ENCODE assay signal across 12 cellular contexts in the genomic region with DNA sequence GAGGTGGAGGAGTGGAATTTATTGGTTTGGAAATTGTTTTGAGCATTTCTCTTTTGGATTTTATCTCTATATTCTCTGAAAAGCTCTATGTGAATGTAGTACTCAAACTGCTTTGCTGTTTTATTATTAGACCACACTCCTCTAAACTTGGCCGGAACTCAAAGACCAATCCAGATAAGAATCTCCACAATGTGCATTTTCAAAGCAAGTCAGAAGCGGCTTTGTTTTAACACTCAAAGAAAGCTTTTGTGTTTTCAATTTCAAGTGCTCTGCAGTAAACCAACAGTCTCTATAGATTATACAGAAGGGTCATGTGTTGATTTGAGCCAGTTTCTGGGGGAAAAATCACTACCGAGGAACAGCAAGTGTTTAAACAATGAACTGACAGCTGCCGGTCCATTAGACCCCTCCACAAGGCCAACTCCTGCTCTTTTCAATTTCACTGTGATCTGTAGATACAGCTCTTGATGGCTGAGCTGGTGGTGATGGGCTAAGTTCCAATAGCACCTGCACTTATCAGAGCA.
A peak's percentile ranks its signal among the peaks of the same experiment; 100 is the strongest.
DNase-seq lines count a peak whose midpoint lies in the region; ATAC-seq, FAIRE-seq and TF ChIP-seq lines count a peak whose summit lies in the region.
"Had no signal": no experiment of that assay in that cellular context is flagged by ENCODE, and none has a peak within 500 bp of the region (broad histone marks: within the 10 kb centered on the region; RNA-seq: fewer than 3 reads in every experiment).

No MANE protein-coding gene starts in this region.

- FAIRE-seq in islet of Langerhans (lab: Jason Lieb, UNC): peak; percentile 53
- FAIRE-seq: TTC549 had no signal

- H3K4me3 ChIP-seq in A673 (ENCODE audit: low read depth, low read length, poor library complexity, severe bottlenecking) (no peak overlapping the region), body of pancreas (no peak overlapping the region), uterus (no peak overlapping the region)

- H3K27me3 ChIP-seq in A673 (replicated peaks; ENCODE audit: insufficient read depth, low read depth, low read length, poor library complexity) (peaks cover 3% of the 10 kb centered on the region), body of pancreas (no peaks in the 10 kb centered on the region), uterus (no peaks in the 10 kb centered on the region)

- POLR2A ChIA-PET in A673 (lab: Charles Lee; ENCODE audit: low non-redundant PET): no interaction called here

- CTCF ChIA-PET in A673 (lab: Charles Lee): no interaction called here

- 0 to 1% methylated on average over 4 of the region's 4 CpGs for WGBS in body of pancreas, 2 donors

- peak; percentile 4 for DNase-seq in A673 (ENCODE audit: low spot score)
- DNase-seq in RPMI7951 (ENCODE audit: low read depth): peak; percentile 21
- no peak for DNase-seq in body of pancreas
- DNase-seq in NCI-H1436 (lab: John Stamatoyannopoulos, UW): no peak
- no peak for DNase-seq in uterus
- DNase-seq: activated CD8-positive, alpha-beta memory T cell treated with anti-CD3 and anti-CD28 coated beads for 24 hours; activated naive CD4-positive, alpha-beta T cell treated with anti-CD3 and anti-CD28 coated beads, Interleukin-2, amount 10 ng/mL, durations not matched to agents 7 days and 5 days; cerebellar nuclear complex had no signal

- no TSS peak for BruUV-seq in A673 (replicated peaks; lab: Mats Ljungman, UMichigan)

- no peaks in the 10 kb centered on the region for H3K36me3 ChIP-seq in A673 (ENCODE audit: insufficient read depth, low read length, poor library complexity, severe bottlenecking)
- no peaks in the 10 kb centered on the region for H3K36me3 ChIP-seq in KOPT-K1 (ENCODE audit: insufficient read depth, low read length)
- H3K36me3 ChIP-seq in body of pancreas (replicated peaks in 1 of 2; ENCODE audit: insufficient read depth in 1 of 2, low read depth in 2 of 2): no peaks in the 10 kb centered on the region
- H3K36me3 ChIP-seq in uterus: no peaks in the 10 kb centered on the region

- no peak for ATAC-seq in body of pancreas
- no peak for ATAC-seq in GM21737 (IDR thresholded peaks at IDR 0.05; ENCODE audit: unreplicated experiment)

- H3K27ac ChIP-seq in A673 (ENCODE audit: low read depth, low read length, poor library complexity, severe bottlenecking): no peak overlapping the region
- peak overlapping the region; percentile 34 for H3K27ac ChIP-seq in KOPT-K1 (ENCODE audit: low read depth, low read length, poor library complexity, severe bottlenecking)
- H3K27ac ChIP-seq in body of pancreas: no peak overlapping the region
- H3K27ac ChIP-seq in uterus: no peak overlapping the region

- H3K4me1 ChIP-seq in A673 (ENCODE audit: insufficient read depth, low read length, poor library complexity, severe bottlenecking) (no peaks in the 10 kb centered on the region), body of pancreas (no peaks in the 10 kb centered on the region), uterus (no peaks in the 10 kb centered on the region)

- no peak for TF ChIP-seq POLR2A in body of pancreas (IDR thresholded peaks at IDR 0.05)
- no peak for TF ChIP-seq POLR2A in uterus (IDR thresholded peaks at IDR 0.05)

- intact Hi-C loops in A673 (cut with micrococcal nuclease; ENCODE audit: unreplicated experiment): no loop called here
- intact Hi-C loops in body of pancreas (cut with DNase I): no loop called here
- intact Hi-C loops in uterus (cut with DNase I; ENCODE audit: low total_unique reads): no loop called here

- TF ChIP-seq CTCF in A673 (conservative IDR thresholded peaks at IDR 0.05; ENCODE audit: low read depth, low read length) (no peak), body of pancreas (IDR thresholded peaks at IDR 0.05) (no peak), uterus (IDR thresholded peaks at IDR 0.05) (no peak)

- no peaks in the 10 kb centered on the region for H3K9me3 ChIP-seq in A673 (ENCODE audit: low read depth, low read length, poor library complexity, severe bottlenecking)
- no peaks in the 10 kb centered on the region for H3K9me3 ChIP-seq in KOPT-K1 (ENCODE audit: insufficient read depth, low read length, poor library complexity, severe bottlenecking)
- H3K9me3 ChIP-seq in body of pancreas: no peaks in the 10 kb centered on the region
- H3K9me3 ChIP-seq in uterus: no peaks in the 10 kb centered on the region

Comparison
In these comparisons a context has a peak if more than half of its experiments do, and no peak if none do; other contexts are left out.
1. DNase-seq: peak in A673 (single experiment) and RPMI7951 (single experiment); none in body of pancreas (0 of 4), NCI-H1436 (single experiment) and uterus (0 of 2).